8 cellular contexts compared by ENCODE assay signal in genomic region chr9:69325409-69326212, GRCh38. TPM values are rescaled to one million over a fixed set of nuclear protein-coding genes. Genes with fewer than 3 reads are reported as not detected.
DNase-seq lines count a peak whose midpoint lies in the region; ATAC-seq and TF ChIP-seq lines count a peak whose summit lies in the region.

No MANE protein-coding gene starts in this region.

- no peak overlapping the region for H2BK15ac ChIP-seq in neuronal stem cell (ENCODE audit: low read length)

- peak overlapping the region in 3 of 4 donors; percentile 25 to 74 (median 55) for H3K4me3 Mint-ChIP-seq in IgD-negative memory B cell

- no peaks in the 10 kb centered on the region for H3K36me3 ChIP-seq in fibroblast of lung (ENCODE audit: control insufficient read depth, insufficient read depth, low read length)
- no peaks in the 10 kb centered on the region for H3K36me3 ChIP-seq in neuronal stem cell (replicated peaks in 1 of 2; ENCODE audit: control insufficient read depth in 2 of 2, insufficient read depth in 2 of 2, low read length in 2 of 2)

- no peaks in the 10 kb centered on the region for H4K20me1 ChIP-seq in fibroblast of lung (ENCODE audit: control insufficient read depth, extremely low read depth, insufficient read depth, low read length)

- H3K4me1 Mint-ChIP-seq in IgD-negative memory B cell, result peaks cover 0 to 7% (median 7%) of the 10 kb centered on the region in 3 donors

- no peak overlapping the region for H3K27ac Mint-ChIP-seq in IgD-negative memory B cell

- H3K9me3 ChIP-seq in fibroblast of lung (ENCODE audit: control insufficient read depth, insufficient read depth, low read depth, low read length), result no peaks in the 10 kb centered on the region
- H3K9me3 ChIP-seq in neuronal stem cell (replicated peaks in 1 of 2; ENCODE audit: control insufficient read depth in 2 of 2, insufficient read depth in 1 of 2, low read depth in 1 of 2, low read length in 2 of 2), result no peaks in the 10 kb centered on the region

- no peak overlapping the region for H3K14ac ChIP-seq in neuronal stem cell (ENCODE audit: low read length)

- TF ChIP-seq CTCF in fibroblast of lung (conservative IDR thresholded peaks at IDR 0.05 in 1 of 2, IDR thresholded peaks at IDR 0.05 in 1 of 2; ENCODE audit: low read depth in 1 of 2, low read length in 2 of 2), result no peak

- no peak overlapping the region for H2BK5ac ChIP-seq in neuronal stem cell (ENCODE audit: low read length)

- H2AK5ac ChIP-seq in neuronal stem cell (ENCODE audit: low read depth, low read length), result no peak overlapping the region

- DNase-seq in EH (ENCODE audit: low read depth) (peak; percentile 12), fibroblast of lung (ENCODE audit: low read depth in 2 of 2) (no peak), neuronal stem cell (ENCODE audit: low spot score) (no peak), NK-92 (lab: John Stamatoyannopoulos, UW; ENCODE audit: unreplicated experiment) (no peak), midbrain (lab: John Stamatoyannopoulos, UW) (no peak)
- DNase-seq in activated CD4-positive, alpha-beta T cell treated with anti-CD3 and anti-CD28 coated beads for 4 hours, result no peak

- peaks cover 34% of the 10 kb centered on the region for H3K27me3 Mint-ChIP-seq in IgD-negative memory B cell

- H3K4me2 ChIP-seq in fibroblast of lung (ENCODE audit: extremely low read depth, insufficient read depth, low read length) (peak overlapping the region; percentile 32), neuronal stem cell (ENCODE audit: insufficient read depth, low read length, poor library complexity, severe bottlenecking) (peak overlapping the region; percentile 98)

- H3K79me2 ChIP-seq in fibroblast of lung (ENCODE audit: control insufficient read depth, insufficient read depth, low read length), result no peaks in the 10 kb centered on the region

- H3K27me3 ChIP-seq in fibroblast of lung (ENCODE audit: control insufficient read depth, insufficient read depth, low read length), result peaks cover 27% of the 10 kb centered on the region
- H3K27me3 ChIP-seq in neuronal stem cell (ENCODE audit: control insufficient read depth in 3 of 3, insufficient read depth in 3 of 3, low read depth in 1 of 3, low read length in 3 of 3), result peaks cover 0 to 92% (median 22%) of the 10 kb centered on the region in 3 experiments

- ATAC-seq in HG03520 (IDR thresholded peaks at IDR 0.05; ENCODE audit: unreplicated experiment), result no peak

- H3K4me3 ChIP-seq in fibroblast of lung (replicated peaks in 1 of 4; ENCODE audit: control extremely low read depth in 1 of 4, insufficient read depth in 1 of 4, low read depth in 3 of 4, low read length in 4 of 4) (peak overlapping the region in 1 of 4 experiments; percentile 12), neuronal stem cell (ENCODE audit: low read length in 2 of 2) (peak overlapping the region; percentile 38 to 87)

- H3K4me1 ChIP-seq in fibroblast of lung (ENCODE audit: control insufficient read depth, extremely low read depth, insufficient read depth, low read length) (no peaks in the 10 kb centered on the region), neuronal stem cell (ENCODE audit: control insufficient read depth in 2 of 2, insufficient read depth in 1 of 2, low read depth in 1 of 2, low read length in 2 of 2) (peaks cover 4 to 6% of the 10 kb centered on the region in 2 donors)

- peak overlapping the region; percentile 77 for H3K18ac ChIP-seq in neuronal stem cell (ENCODE audit: low read length)

- no peak overlapping the region for H4K8ac ChIP-seq in neuronal stem cell (ENCODE audit: low read depth, low read length)

- no peak overlapping the region for H3K9ac ChIP-seq in fibroblast of lung (ENCODE audit: insufficient read depth, low read length)
- peak overlapping the region; percentile 64 for H3K9ac ChIP-seq in neuronal stem cell (ENCODE audit: low read depth, low read length, poor library complexity)

- H3K27ac ChIP-seq in fibroblast of lung (ENCODE audit: insufficient read depth, low read length) (no peak overlapping the region), neuronal stem cell (replicated peaks; ENCODE audit: low read length) (no peak overlapping the region)

- H3K36me3 Mint-ChIP-seq in IgD-negative memory B cell, result no peaks in the 10 kb centered on the region

- H3K23ac ChIP-seq in neuronal stem cell (ENCODE audit: low read depth, low read length, poor library complexity), result no peak overlapping the region

- no peak overlapping the region for H4K91ac ChIP-seq in neuronal stem cell (ENCODE audit: low read depth, low read length, poor library complexity)

- H2BK12ac ChIP-seq in neuronal stem cell (ENCODE audit: low read length), result no peak overlapping the region

- no peaks in the 10 kb centered on the region for H3K9me3 Mint-ChIP-seq in IgD-negative memory B cell

- no peak overlapping the region for H3K4ac ChIP-seq in neuronal stem cell (ENCODE audit: low read length)

- WGBS in neuronal stem cell (ENCODE audit: extremely low coverage in 2 of 2, insufficient read length in 2 of 2, insufficient replicate concordance in 1 of 2), 2 donors, result no CpG with 5 or more reads among the region's 64 CpGs

- H2AFZ ChIP-seq in fibroblast of lung (ENCODE audit: low read length) (no peak overlapping the region), neuronal stem cell (ENCODE audit: low read length) (peak overlapping the region; percentile 85)

- H3K79me1 ChIP-seq in neuronal stem cell (ENCODE audit: low read depth, low read length), result no peaks in the 10 kb centered on the region

- H2BK120ac ChIP-seq in neuronal stem cell (ENCODE audit: low read depth, low read length), result no peak overlapping the region

RNA-seq across cellular contexts. Expression of gene ENTREP1, which starts 0.6 kb away (rescaled TPM):
- polyA plus RNA-seq in IgD-negative memory B cell (not detected), fibroblast of lung (0.03 and 0.06 TPM in 2 replicates)
- under 0.01 TPM in 1 of 2 replicates, not detected in the other for total RNA-seq in fibroblast of lung
- 0.06 TPM in 1 of 2 replicates, not detected in the other for polyA plus RNA-seq in fibroblast of lung (2012)
- not detected in 2 replicates for polyA minus RNA-seq in fibroblast of lung (ENCODE audit: low replicate concordance)
- 1.8 TPM for polyA plus RNA-seq in neuronal stem cell (2013, experiment 1 of 2)
- 1.5 TPM for polyA plus RNA-seq in neuronal stem cell (2013, experiment 2 of 2)
